ENCODE assay signal across 12 cellular contexts in the genomic region with DNA sequence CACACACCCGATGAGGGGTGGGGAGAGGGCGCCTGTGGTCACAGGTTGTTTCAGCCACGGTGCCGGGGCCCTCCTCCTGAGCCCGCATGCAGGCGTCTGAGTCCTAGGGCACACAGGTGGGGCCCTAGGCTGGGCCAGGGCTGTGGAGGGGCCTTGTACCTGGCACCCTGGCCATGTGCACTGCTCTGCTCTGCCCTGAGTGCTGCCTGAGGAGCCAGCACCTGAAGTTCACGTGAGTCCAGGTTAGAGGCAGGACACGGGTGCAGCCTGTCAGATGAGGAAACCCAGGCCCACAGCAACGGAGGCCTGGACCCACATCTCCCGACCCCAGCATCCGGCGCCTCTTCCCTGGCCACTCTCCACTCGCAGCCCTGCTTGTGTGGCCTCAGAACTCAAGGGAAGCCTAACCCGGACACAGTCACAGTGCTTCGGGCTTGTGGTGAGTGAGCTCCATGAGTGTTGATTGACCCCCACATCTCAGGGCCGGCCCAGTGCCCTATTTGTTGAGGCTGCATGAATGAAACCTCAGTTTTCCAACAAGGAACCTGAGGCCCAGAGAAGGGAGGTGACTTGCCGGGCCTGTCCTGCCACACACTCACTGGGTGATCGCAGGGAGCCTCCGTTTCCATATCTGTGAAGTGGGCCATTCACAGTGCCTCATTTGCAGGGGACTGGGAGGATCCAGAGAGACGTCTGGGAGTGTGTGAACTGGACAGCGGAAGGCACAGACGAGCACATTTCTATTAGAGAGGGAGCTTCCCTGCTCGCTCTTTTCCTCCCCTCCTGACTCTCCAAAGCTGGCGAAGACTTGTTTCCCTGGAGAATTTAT. TPM values are rescaled to one million over a fixed set of nuclear protein-coding genes. Genes with fewer than 3 reads are reported as not detected.
DNase-seq lines count a peak whose midpoint lies in the region; ATAC-seq, FAIRE-seq and TF ChIP-seq lines count a peak whose summit lies in the region.
"Had no signal": no experiment of that assay in that cellular context is flagged by ENCODE, and none has a peak within 500 bp of the region (broad histone marks: within the 10 kb centered on the region; RNA-seq: fewer than 3 reads in every experiment).

No MANE protein-coding gene starts in this region.

- H3K9me3 Mint-ChIP-seq in immature natural killer cell, result no peaks in the 10 kb centered on the region
- H3K9me3 Mint-ChIP-seq: CD4-positive, CD25-positive, alpha-beta regulatory T cell; T-helper 1 cell treated with Interleukin-12 subunit alpha and Interleukin-12 subunit beta and Interleukin-4 antibody, amounts not matched to agents 30 μg/mL and 1 μg/mL, for 36 hours had no signal

- peaks cover 0 to 4% (median 0%) of the 10 kb centered on the region in 3 donors for H3K36me3 Mint-ChIP-seq in immature natural killer cell
- H3K36me3 Mint-ChIP-seq: CD4-positive, CD25-positive, alpha-beta regulatory T cell had no signal

- no peak overlapping the region for H3K27ac Mint-ChIP-seq in immature natural killer cell
- H3K27ac Mint-ChIP-seq: CD4-positive, CD25-positive, alpha-beta regulatory T cell; T-helper 1 cell treated with Interleukin-12 subunit alpha and Interleukin-12 subunit beta and Interleukin-4 antibody, amounts not matched to agents 30 μg/mL and 1 μg/mL, for 36 hours had no signal

- H3K4me3 Mint-ChIP-seq in immature natural killer cell, result no peak overlapping the region
- H3K4me3 Mint-ChIP-seq: CD4-positive, CD25-positive, alpha-beta regulatory T cell; T-helper 1 cell treated with Interleukin-12 subunit alpha and Interleukin-12 subunit beta and Interleukin-4 antibody, amounts not matched to agents 30 μg/mL and 1 μg/mL, for 36 hours had no signal

- FAIRE-seq in GM12892 (lab: Jason Lieb, UNC), result no peak

- no peaks in the 10 kb centered on the region for H3K9me3 ChIP-seq in WERI-Rb-1 (ENCODE audit: severe bottlenecking)

- no peak overlapping the region for H3K4me3 ChIP-seq in WERI-Rb-1 (ENCODE audit: low read depth, low read length)

- TF ChIP-seq CTCF in WERI-Rb-1 (IDR thresholded peaks at IDR 0.05; ENCODE audit: low read depth, low read length), result no peak

- ATAC-seq in HG03469 (IDR thresholded peaks at IDR 0.05; ENCODE audit: unreplicated experiment) (no peak), GM19023 (IDR thresholded peaks at IDR 0.05; ENCODE audit: unreplicated experiment) (no peak)

- H3K27me3 Mint-ChIP-seq in immature natural killer cell (ENCODE audit: low read depth in 3 of 3), result no peaks in the 10 kb centered on the region
- H3K27me3 Mint-ChIP-seq: CD4-positive, CD25-positive, alpha-beta regulatory T cell had no signal

- DNase-seq in GM12892 (ENCODE audit: insufficient read length) (peak; percentile 11), WERI-Rb-1 (peak; percentile 4), iPS-NIHi7 (ENCODE audit: extremely low spot score) (peak; percentile 14), retina (peak; percentile 6), midbrain (lab: John Stamatoyannopoulos, UW) (no peak), immature natural killer cell (no peak)
- DNase-seq: caudate nucleus; CD4-positive, CD25-positive, alpha-beta regulatory T cell; NCI-H1694 treated with DMSO at 0.1 percent for 48 hours had no signal

- no peak for TF ChIP-seq POLR2A in GM12892 (IDR thresholded peaks at IDR 0.05; ENCODE audit: low read depth, low read length)

- no peaks in the 10 kb centered on the region for H3K36me3 ChIP-seq in WERI-Rb-1

- H3K27me3 ChIP-seq in WERI-Rb-1 (ENCODE audit: insufficient read depth, low read depth, severe bottlenecking), result no peaks in the 10 kb centered on the region

- H3K4me1 Mint-ChIP-seq in immature natural killer cell, result no peaks in the 10 kb centered on the region

- no peak overlapping the region for H3K27ac ChIP-seq in WERI-Rb-1

RNA-seq across cellular contexts. Expression of a gene that starts 39.6 kb away (rescaled TPM):
- 71.2 TPM for polyA plus RNA-seq in GM12892 (2012; ENCODE audit: missing spikeins)
- 10 to 100 TPM in 2 of 3 donors, 1 to 10 TPM in 1; 9.6 to 15.1 (median 13.1) TPM for polyA plus RNA-seq in immature natural killer cell

RNA-seq across cellular contexts. Expression of a gene that starts 58.6 kb away (rescaled TPM):
- 0.32 TPM for polyA plus RNA-seq in GM12892 (2012; ENCODE audit: missing spikeins)
- polyA plus RNA-seq in immature natural killer cell, result 1 to 10 TPM; 1.6 to 2.2 (median 1.7) TPM

Comparison
In these comparisons a context has a peak if more than half of its experiments do, and no peak if none do; other contexts are left out.
1. DNase-seq: peak in GM12892 (single experiment), WERI-Rb-1 (single experiment), iPS-NIHi7 (single experiment) and retina (single experiment); none in midbrain (single experiment) and immature natural killer cell (0 of 3).